ENCODE assay signal across 8 cellular contexts in the genomic region with DNA sequence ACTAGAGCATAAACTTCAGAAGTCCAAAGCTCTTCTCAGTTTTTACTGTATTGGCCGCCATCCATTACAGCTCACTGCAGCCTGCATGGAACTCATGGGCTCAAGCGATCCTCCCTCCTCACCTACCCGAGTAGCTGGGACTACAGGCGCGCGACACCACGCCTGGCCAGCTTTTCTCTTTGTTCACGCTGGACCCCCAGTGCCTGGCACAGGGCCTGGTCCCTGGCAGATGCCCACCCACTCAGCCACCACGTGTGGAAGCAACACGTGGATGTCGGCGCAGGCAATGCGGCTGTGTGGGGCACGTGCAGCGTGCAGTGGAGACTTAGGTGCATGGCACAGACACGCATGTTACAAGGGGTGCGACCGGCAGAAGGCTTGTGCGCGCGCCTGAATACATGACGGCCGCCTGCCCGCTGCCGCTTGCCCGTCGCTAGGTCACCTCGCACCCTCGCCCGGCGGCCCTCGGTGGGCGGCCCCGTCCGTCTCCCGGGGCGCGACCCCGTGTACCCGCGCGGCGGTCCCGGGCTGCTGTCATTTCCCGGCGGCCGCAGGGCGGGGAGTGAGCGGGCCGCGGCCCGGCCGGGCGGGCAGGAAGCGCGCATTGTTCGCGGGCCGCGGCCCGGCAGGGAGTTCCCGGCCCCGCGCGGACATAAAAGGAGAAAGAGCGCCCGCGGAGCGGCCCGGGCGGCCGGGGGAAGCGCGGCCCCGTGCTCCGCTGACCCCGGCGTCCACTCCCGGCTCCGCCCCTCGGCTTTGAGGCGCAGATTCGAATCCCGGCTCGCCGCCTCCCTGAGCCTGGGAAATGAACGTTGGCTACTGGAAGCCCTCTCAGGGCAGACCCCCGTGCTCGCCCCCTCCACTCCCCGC. TPM values are rescaled to one million over a fixed set of nuclear protein-coding genes. Genes with fewer than 3 reads are reported as not detected.
DNase-seq lines count a peak whose midpoint lies in the region; ATAC-seq, FAIRE-seq and TF ChIP-seq lines count a peak whose summit lies in the region.

No MANE protein-coding gene starts in this region.

- intact Hi-C loops in left cardiac atrium (cut with DNase I): no loop called here
- intact Hi-C loops in prostate gland (cut with DNase I): no loop called here

- CTCF ChIA-PET in HEK293 (lab: Yijun Ruan, JAX): interaction anchor here (0.5 to 13.3 kb wide), 7 partner anchors 79 to 1002 kb away, joined by 3 to 473 read pairs (median 4); no protein-coding TSS in a partner anchor
- CTCF ChIA-PET in activated naive CD4-positive, alpha-beta T cell treated with anti-CD3 and anti-CD28 coated beads, Interleukin-2, amount 10 ng/mL, durations not matched to agents 7 days and 5 days (lab: Charles Lee): interaction anchor here (2.5 to 11.2 kb wide), 3 partner anchors 222 to 248 kb away, joined by 13 to 303 read pairs (median 15); no protein-coding TSS in a partner anchor

- H3K36me3 ChIP-seq in HEK293 (ENCODE audit: control insufficient read depth in 2 of 2, insufficient read depth in 1 of 2, low read length in 2 of 2): no peaks in the 10 kb centered on the region
- no peaks in the 10 kb centered on the region for H3K36me3 ChIP-seq in prostate gland

- POLR2A ChIA-PET in HEK293 (lab: Yijun Ruan, JAX): interaction anchor here (0.6 kb wide), 1 partner anchor 52 kb away, joined by 4 read pairs; no protein-coding TSS in a partner anchor

- no peaks in the 10 kb centered on the region for H3K27me3 ChIP-seq in prostate gland (replicated peaks; ENCODE audit: insufficient read depth)

- FAIRE-seq in D721Med (lab: Jason Lieb, UNC): no peak

- H3K27ac ChIP-seq in HEK293 (ENCODE audit: extremely low read depth, low read depth, low read length) (no peak overlapping the region), prostate gland (peak overlapping the region in 1 of 2 donors; percentile 49)

- H3K27ac Mint-ChIP-seq in activated naive CD4-positive, alpha-beta T cell treated with anti-CD3 and anti-CD28 coated beads, Interleukin-2, amount 10 ng/mL, durations not matched to agents 7 days and 5 days: no peak overlapping the region

- DNase-seq in AG09309 (ENCODE audit: low read depth) (no peak), left cardiac atrium (peak; percentile 79), prostate gland (ENCODE audit: low spot score) (peak; percentile 20), D721Med (ENCODE audit: insufficient read length, low spot score) (no peak)
- DNase-seq in activated naive CD4-positive, alpha-beta T cell treated with anti-CD3 and anti-CD28 coated beads, Interleukin-2, amount 10 ng/mL, durations not matched to agents 7 days and 5 days: peak; percentile 24

- peaks cover 49% of the 10 kb centered on the region for H3K27me3 Mint-ChIP-seq in activated naive CD4-positive, alpha-beta T cell treated with anti-CD3 and anti-CD28 coated beads, Interleukin-2, amount 10 ng/mL, durations not matched to agents 7 days and 5 days

- H3K9me3 ChIP-seq in HEK293 (ENCODE audit: control insufficient read depth, insufficient read depth, low read depth, low read length): no peaks in the 10 kb centered on the region
- H3K9me3 ChIP-seq in prostate gland: no peaks in the 10 kb centered on the region

- H3K4me3 Mint-ChIP-seq in activated naive CD4-positive, alpha-beta T cell treated with anti-CD3 and anti-CD28 coated beads, Interleukin-2, amount 10 ng/mL, durations not matched to agents 7 days and 5 days: peak overlapping the region; percentile 70

- no peaks in the 10 kb centered on the region for H3K9me3 Mint-ChIP-seq in activated naive CD4-positive, alpha-beta T cell treated with anti-CD3 and anti-CD28 coated beads, Interleukin-2, amount 10 ng/mL, durations not matched to agents 7 days and 5 days

- 2% methylated on average over 33 of the region's 90 CpGs for WGBS in prostate gland

- TF ChIP-seq CTCF in AG09309 (IDR thresholded peaks at IDR 0.05; ENCODE audit: control insufficient read depth, insufficient read depth, low read depth, low read length, missing control alignments) (no peak), HEK293 (tag by site-specific recombination; IDR thresholded peaks at IDR 0.05) (no peak), prostate gland (IDR thresholded peaks at IDR 0.05) (peak in 1 of 4 experiments; percentile 2), D721Med (IDR thresholded peaks at IDR 0.05; ENCODE audit: insufficient read depth, missing control alignments) (no peak)

- no peak for TF ChIP-seq POLR2A in prostate gland (IDR thresholded peaks at IDR 0.05)

- peaks cover 16% of the 10 kb centered on the region for H3K4me1 Mint-ChIP-seq in activated naive CD4-positive, alpha-beta T cell treated with anti-CD3 and anti-CD28 coated beads, Interleukin-2, amount 10 ng/mL, durations not matched to agents 7 days and 5 days

- H3K4me3 ChIP-seq in AG09309 (ENCODE audit: control insufficient read depth, low read depth, low read length) (peak overlapping the region; percentile 60), HEK293 (ENCODE audit: low read depth, low read length) (peak overlapping the region; percentile 21), prostate gland (peak overlapping the region; percentile 38 to 43)

- no peaks in the 10 kb centered on the region for H3K36me3 Mint-ChIP-seq in activated naive CD4-positive, alpha-beta T cell treated with anti-CD3 and anti-CD28 coated beads, Interleukin-2, amount 10 ng/mL, durations not matched to agents 7 days and 5 days

- peak; percentile 78 to 83 for ATAC-seq in left cardiac atrium
- no peak for ATAC-seq in GM19467 (IDR thresholded peaks at IDR 0.05; ENCODE audit: unreplicated experiment)
- ATAC-seq in GM18909 (IDR thresholded peaks at IDR 0.05; ENCODE audit: poor library complexity, unreplicated experiment): no peak

- H3K4me1 ChIP-seq in HEK293 (ENCODE audit: control insufficient read depth, insufficient read depth, low read length) (no peaks in the 10 kb centered on the region), prostate gland (replicated peaks) (no peaks in the 10 kb centered on the region)

TF ChIP-seq in HEK293, 187 proteins besides CTCF, POLR2A, EP300 and RAD21:
- TF ChIP-seq ZNF335 (tag by site-specific recombination; conservative IDR thresholded peaks at IDR 0.05) (no peak), KLF7 (tag by site-specific recombination; IDR thresholded peaks at IDR 0.05; ENCODE audit: borderline replicate concordance) (no peak), FEZF1 (tag by site-specific recombination; IDR thresholded peaks at IDR 0.05) (no peak), GLI4 (tag by site-specific recombination; IDR thresholded peaks at IDR 0.05) (no peak), GLI2 (tag by site-specific recombination; IDR thresholded peaks at IDR 0.05; ENCODE audit: borderline replicate concordance, low read depth) (no peak), ZNF292 (tag by site-specific recombination; IDR thresholded peaks at IDR 0.05; ENCODE audit: borderline replicate concordance, low read depth) (no peak), ZNF133 (tag by site-specific recombination; IDR thresholded peaks at IDR 0.05) (no peak), ZNF311 (tag by site-specific recombination; IDR thresholded peaks at IDR 0.05; ENCODE audit: borderline replicate concordance) (no peak)
- TF ChIP-seq, protein P1, sequence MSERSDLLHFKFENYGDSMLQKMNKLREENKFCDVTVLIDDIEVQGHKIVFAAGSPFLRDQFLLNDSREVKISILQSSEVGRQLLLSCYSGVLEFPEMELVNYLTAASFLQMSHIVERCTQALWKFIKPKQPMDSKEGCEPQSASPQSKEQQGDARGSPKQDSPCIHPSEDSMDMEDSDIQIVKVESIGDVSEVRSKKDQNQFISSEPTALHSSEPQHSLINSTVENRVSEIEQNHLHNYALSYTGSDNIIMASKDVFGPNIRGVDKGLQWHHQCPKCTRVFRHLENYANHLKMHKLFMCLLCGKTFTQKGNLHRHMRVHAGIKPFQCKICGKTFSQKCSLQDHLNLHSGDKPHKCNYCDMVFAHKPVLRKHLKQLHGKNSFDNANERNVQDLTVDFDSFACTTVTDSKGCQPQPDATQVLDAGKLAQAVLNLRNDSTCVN (tag by site-specific recombination; optimal IDR thresholded peaks at IDR 0.05): no peak

RNA-seq across cellular contexts. Expression of gene PTGS1, which starts 24.1 kb away (rescaled TPM):
- total RNA-seq in left cardiac atrium (10 to 100 TPM in 1 of 2 donors, 1 to 10 TPM in 1; 6.0 to 37.3 TPM), prostate gland (1 to 10 TPM; 4.6 to 6.2 TPM)

Comparison
In these comparisons a context has a peak if more than half of its experiments do, and no peak if none do; other contexts are left out.
1. DNase-seq: peak in activated naive CD4-positive, alpha-beta T cell treated with anti-CD3 and anti-CD28 coated beads, Interleukin-2, amount 10 ng/mL, durations not matched to agents 7 days and 5 days (single experiment), left cardiac atrium (single experiment) and prostate gland (single experiment); none in AG09309 (single experiment) and D721Med (single experiment).
2. ATAC-seq: peak in left cardiac atrium (2 of 2); none in GM19467 (single experiment) and GM18909 (single experiment).
3. Peak in every context shown above with its lines, with median percentiles within 50 percentile points of each other: H3K4me3 ChIP-seq.